Comparison of ENCODE assay signal across 1 cellular context in the genomic region with DNA sequence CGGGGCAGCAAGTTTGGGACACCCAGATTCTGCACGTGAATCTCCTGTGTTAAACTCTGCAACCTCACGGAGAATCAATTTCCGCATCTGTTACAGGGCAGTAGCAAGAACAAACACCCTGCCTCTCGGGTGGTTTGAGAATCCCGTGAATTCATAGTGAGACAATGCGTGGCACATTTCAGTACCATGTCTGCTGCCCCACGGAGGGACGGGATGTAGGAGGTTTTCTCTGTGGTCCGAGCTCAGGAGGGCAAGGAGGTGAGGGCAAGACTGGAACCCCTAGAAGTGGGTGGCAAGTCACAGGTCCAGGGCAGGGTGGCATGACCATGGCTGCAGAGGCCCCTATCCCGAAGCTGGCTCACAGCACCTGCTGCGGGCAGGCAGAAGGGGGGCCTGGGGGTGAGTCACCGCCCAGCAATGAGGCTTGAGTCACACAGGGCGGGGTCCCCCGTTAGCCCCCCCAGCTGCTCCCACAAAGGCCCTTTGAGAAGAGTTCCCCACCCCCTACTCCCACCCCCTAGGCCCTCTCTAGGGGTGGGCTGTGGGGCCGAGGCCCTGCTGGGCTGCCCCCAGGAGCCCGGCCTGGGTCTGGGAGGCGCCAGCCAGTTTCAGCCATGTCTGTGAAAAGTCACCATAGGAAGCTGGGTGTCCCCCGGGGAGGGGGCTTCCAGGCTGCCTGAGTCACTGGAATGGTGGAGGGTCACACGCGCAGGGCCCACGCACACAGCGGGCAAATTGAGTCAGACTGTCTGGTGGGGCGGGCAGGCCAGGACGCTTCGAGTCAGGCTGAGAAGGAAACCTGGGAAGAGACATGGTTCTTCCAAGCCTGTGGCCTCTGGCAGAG.
TF ChIP-seq lines count a peak whose summit lies in the region.

No MANE protein-coding gene starts in this region.

TF ChIP-seq in HEK293, 187 proteins besides CTCF, POLR2A, EP300 and RAD21 (continued from another document and continues in another):
- TF ChIP-seq, protein P1, sequence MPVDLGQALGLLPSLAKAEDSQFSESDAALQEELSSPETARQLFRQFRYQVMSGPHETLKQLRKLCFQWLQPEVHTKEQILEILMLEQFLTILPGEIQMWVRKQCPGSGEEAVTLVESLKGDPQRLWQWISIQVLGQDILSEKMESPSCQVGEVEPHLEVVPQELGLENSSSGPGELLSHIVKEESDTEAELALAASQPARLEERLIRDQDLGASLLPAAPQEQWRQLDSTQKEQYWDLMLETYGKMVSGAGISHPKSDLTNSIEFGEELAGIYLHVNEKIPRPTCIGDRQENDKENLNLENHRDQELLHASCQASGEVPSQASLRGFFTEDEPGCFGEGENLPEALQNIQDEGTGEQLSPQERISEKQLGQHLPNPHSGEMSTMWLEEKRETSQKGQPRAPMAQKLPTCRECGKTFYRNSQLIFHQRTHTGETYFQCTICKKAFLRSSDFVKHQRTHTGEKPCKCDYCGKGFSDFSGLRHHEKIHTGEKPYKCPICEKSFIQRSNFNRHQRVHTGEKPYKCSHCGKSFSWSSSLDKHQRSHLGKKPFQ (tag by site-specific recombination; IDR thresholded peaks at IDR 0.05): no peak
- no peak for TF ChIP-seq ZNF555 (tag by site-specific recombination; conservative IDR thresholded peaks at IDR 0.05)
- TF ChIP-seq ZFP69B (tag by site-specific recombination; IDR thresholded peaks at IDR 0.05): peak; percentile 58; the same call in 1 of the 2 replicates
- no peak for TF ChIP-seq ZNF416 (tag by site-specific recombination; IDR thresholded peaks at IDR 0.05)
- TF ChIP-seq ZNF664 (tag by site-specific recombination; IDR thresholded peaks at IDR 0.05): no peak
- TF ChIP-seq ZNF623 (tag by site-specific recombination; IDR thresholded peaks at IDR 0.05): no peak; the same call in 1 of the 2 replicates
- no peak for TF ChIP-seq ZNF324 (tag by site-specific recombination; IDR thresholded peaks at IDR 0.05)
- TF ChIP-seq GLIS1 (tag by site-specific recombination; IDR thresholded peaks at IDR 0.05): peak; percentile 95
- no peak for TF ChIP-seq BCL11A (tag by site-specific recombination; IDR thresholded peaks at IDR 0.05; ENCODE audit: low read depth)
- no peak for TF ChIP-seq ZNF768 (tag by site-specific recombination; IDR thresholded peaks at IDR 0.05)
- TF ChIP-seq ZNF548 (tag by site-specific recombination; IDR thresholded peaks at IDR 0.05): no peak
- TF ChIP-seq, protein P2, sequence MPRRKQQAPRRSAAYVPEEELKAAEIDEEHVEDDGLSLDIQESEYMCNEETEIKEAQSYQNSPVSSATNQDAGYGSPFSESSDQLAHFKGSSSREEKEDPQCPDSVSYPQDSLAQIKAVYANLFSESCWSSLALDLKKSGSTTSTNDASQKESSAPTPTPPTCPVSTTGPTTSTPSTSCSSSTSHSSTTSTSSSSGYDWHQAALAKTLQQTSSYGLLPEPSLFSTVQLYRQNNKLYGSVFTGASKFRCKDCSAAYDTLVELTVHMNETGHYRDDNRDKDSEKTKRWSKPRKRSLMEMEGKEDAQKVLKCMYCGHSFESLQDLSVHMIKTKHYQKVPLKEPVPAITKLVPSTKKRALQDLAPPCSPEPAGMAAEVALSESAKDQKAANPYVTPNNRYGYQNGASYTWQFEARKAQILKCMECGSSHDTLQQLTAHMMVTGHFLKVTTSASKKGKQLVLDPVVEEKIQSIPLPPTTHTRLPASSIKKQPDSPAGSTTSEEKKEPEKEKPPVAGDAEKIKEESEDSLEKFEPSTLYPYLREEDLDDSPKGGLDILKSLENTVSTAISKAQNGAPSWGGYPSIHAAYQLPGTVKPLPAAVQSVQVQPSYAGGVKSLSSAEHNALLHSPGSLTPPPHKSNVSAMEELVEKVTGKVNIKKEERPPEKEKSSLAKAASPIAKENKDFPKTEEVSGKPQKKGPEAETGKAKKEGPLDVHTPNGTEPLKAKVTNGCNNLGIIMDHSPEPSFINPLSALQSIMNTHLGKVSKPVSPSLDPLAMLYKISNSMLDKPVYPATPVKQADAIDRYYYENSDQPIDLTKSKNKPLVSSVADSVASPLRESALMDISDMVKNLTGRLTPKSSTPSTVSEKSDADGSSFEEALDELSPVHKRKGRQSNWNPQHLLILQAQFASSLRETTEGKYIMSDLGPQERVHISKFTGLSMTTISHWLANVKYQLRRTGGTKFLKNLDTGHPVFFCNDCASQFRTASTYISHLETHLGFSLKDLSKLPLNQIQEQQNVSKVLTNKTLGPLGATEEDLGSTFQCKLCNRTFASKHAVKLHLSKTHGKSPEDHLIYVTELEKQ (tag by site-specific recombination; IDR thresholded peaks at IDR 0.05; ENCODE audit: borderline replicate concordance): no peak
- no peak for TF ChIP-seq ZNF791 (tag by site-specific recombination; IDR thresholded peaks at IDR 0.05)
- no peak for TF ChIP-seq ZNF670 (tag by site-specific recombination; IDR thresholded peaks at IDR 0.05; ENCODE audit: low read depth)
- no peak for TF ChIP-seq FEZF1 (tag by site-specific recombination; IDR thresholded peaks at IDR 0.05)
- TF ChIP-seq ZNF211 (tag by site-specific recombination; IDR thresholded peaks at IDR 0.05; ENCODE audit: low read depth): no peak
- no peak for TF ChIP-seq ZNF214 (tag by site-specific recombination; IDR thresholded peaks at IDR 0.05; ENCODE audit: borderline replicate concordance)
- TF ChIP-seq, protein P3, sequence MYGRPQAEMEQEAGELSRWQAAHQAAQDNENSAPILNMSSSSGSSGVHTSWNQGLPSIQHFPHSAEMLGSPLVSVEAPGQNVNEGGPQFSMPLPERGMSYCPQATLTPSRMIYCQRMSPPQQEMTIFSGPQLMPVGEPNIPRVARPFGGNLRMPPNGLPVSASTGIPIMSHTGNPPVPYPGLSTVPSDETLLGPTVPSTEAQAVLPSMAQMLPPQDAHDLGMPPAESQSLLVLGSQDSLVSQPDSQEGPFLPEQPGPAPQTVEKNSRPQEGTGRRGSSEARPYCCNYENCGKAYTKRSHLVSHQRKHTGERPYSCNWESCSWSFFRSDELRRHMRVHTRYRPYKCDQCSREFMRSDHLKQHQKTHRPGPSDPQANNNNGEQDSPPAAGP (tag by site-specific recombination; IDR thresholded peaks at IDR 0.05): peak; percentile 96
- TF ChIP-seq, protein P4, sequence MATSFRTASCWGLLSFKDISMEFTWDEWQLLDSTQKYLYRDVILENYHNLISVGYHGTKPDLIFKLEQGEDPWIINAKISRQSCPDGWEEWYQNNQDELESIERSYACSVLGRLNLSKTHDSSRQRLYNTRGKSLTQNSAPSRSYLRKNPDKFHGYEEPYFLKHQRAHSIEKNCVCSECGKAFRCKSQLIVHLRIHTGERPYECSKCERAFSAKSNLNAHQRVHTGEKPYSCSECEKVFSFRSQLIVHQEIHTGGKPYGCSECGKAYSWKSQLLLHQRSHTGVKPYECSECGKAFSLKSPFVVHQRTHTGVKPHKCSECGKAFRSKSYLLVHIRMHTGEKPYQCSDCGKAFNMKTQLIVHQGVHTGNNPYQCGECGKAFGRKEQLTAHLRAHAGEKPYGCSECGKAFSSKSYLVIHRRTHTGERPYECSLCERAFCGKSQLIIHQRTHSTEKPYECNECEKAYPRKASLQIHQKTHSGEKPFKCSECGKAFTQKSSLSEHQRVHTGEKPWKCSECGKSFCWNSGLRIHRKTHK (tag by site-specific recombination; IDR thresholded peaks at IDR 0.05): no peak
- TF ChIP-seq ZNF521 (tag by site-specific recombination; IDR thresholded peaks at IDR 0.05): no peak
- peak; percentile 64 for TF ChIP-seq KLF8 (tag by site-specific recombination; IDR thresholded peaks at IDR 0.05)
- no peak for TF ChIP-seq ZNF391 (tag by site-specific recombination; IDR thresholded peaks at IDR 0.05; ENCODE audit: borderline replicate concordance, low read depth)
- TF ChIP-seq ZNF423 (tag by site-specific recombination; IDR thresholded peaks at IDR 0.05): no peak
- TF ChIP-seq ZNF621 (tag by site-specific recombination; IDR thresholded peaks at IDR 0.05): no peak
- no peak for TF ChIP-seq OVOL3 (tag by site-specific recombination; IDR thresholded peaks at IDR 0.05)
- TF ChIP-seq YY2 (tag by site-specific recombination; IDR thresholded peaks at IDR 0.05): no peak
- peak; percentile 87 for TF ChIP-seq ZNF335 (tag by site-specific recombination; conservative IDR thresholded peaks at IDR 0.05)
- no peak for TF ChIP-seq ZNF174 (tag by site-specific recombination; IDR thresholded peaks at IDR 0.05)
- TF ChIP-seq ZNF530 (tag by site-specific recombination; IDR thresholded peaks at IDR 0.05; ENCODE audit: low read depth): no peak
- TF ChIP-seq ZFP3 (tag by site-specific recombination; IDR thresholded peaks at IDR 0.05; ENCODE audit: low read depth): no peak
- TF ChIP-seq ZNF785 (tag by site-specific recombination; IDR thresholded peaks at IDR 0.05): 0 out of 2 replicates have a peak, but pooled peaks have one; percentile 15
- peak; percentile 82 for TF ChIP-seq SCRT2 (tag by site-specific recombination; IDR thresholded peaks at IDR 0.05)
- TF ChIP-seq, protein P5, sequence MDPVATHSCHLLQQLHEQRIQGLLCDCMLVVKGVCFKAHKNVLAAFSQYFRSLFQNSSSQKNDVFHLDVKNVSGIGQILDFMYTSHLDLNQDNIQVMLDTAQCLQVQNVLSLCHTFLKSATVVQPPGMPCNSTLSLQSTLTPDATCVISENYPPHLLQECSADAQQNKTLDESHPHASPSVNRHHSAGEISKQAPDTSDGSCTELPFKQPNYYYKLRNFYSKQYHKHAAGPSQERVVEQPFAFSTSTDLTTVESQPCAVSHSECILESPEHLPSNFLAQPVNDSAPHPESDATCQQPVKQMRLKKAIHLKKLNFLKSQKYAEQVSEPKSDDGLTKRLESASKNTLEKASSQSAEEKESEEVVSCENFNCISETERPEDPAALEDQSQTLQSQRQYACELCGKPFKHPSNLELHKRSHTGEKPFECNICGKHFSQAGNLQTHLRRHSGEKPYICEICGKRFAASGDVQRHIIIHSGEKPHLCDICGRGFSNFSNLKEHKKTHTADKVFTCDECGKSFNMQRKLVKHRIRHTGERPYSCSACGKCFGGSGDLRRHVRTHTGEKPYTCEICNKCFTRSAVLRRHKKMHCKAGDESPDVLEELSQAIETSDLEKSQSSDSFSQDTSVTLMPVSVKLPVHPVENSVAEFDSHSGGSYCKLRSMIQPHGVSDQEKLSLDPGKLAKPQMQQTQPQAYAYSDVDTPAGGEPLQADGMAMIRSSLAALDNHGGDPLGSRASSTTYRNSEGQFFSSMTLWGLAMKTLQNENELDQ (tag by site-specific recombination; IDR thresholded peaks at IDR 0.05; ENCODE audit: low read depth): no peak
- TF ChIP-seq ZNF433 (tag by site-specific recombination; IDR thresholded peaks at IDR 0.05; ENCODE audit: low read depth): no peak
- TF ChIP-seq, protein P6, sequence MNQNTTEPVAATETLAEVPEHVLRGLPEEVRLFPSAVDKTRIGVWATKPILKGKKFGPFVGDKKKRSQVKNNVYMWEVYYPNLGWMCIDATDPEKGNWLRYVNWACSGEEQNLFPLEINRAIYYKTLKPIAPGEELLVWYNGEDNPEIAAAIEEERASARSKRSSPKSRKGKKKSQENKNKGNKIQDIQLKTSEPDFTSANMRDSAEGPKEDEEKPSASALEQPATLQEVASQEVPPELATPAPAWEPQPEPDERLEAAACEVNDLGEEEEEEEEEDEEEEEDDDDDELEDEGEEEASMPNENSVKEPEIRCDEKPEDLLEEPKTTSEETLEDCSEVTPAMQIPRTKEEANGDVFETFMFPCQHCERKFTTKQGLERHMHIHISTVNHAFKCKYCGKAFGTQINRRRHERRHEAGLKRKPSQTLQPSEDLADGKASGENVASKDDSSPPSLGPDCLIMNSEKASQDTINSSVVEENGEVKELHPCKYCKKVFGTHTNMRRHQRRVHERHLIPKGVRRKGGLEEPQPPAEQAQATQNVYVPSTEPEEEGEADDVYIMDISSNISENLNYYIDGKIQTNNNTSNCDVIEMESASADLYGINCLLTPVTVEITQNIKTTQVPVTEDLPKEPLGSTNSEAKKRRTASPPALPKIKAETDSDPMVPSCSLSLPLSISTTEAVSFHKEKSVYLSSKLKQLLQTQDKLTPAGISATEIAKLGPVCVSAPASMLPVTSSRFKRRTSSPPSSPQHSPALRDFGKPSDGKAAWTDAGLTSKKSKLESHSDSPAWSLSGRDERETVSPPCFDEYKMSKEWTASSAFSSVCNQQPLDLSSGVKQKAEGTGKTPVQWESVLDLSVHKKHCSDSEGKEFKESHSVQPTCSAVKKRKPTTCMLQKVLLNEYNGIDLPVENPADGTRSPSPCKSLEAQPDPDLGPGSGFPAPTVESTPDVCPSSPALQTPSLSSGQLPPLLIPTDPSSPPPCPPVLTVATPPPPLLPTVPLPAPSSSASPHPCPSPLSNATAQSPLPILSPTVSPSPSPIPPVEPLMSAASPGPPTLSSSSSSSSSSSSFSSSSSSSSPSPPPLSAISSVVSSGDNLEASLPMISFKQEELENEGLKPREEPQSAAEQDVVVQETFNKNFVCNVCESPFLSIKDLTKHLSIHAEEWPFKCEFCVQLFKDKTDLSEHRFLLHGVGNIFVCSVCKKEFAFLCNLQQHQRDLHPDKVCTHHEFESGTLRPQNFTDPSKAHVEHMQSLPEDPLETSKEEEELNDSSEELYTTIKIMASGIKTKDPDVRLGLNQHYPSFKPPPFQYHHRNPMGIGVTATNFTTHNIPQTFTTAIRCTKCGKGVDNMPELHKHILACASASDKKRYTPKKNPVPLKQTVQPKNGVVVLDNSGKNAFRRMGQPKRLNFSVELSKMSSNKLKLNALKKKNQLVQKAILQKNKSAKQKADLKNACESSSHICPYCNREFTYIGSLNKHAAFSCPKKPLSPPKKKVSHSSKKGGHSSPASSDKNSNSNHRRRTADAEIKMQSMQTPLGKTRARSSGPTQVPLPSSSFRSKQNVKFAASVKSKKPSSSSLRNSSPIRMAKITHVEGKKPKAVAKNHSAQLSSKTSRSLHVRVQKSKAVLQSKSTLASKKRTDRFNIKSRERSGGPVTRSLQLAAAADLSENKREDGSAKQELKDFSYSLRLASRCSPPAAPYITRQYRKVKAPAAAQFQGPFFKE (tag by site-specific recombination; IDR thresholded peaks at IDR 0.05; ENCODE audit: borderline replicate concordance): no peak
- TF ChIP-seq ZNF311 (tag by site-specific recombination; IDR thresholded peaks at IDR 0.05; ENCODE audit: borderline replicate concordance): no peak
- no peak for TF ChIP-seq ZFP41 (tag by site-specific recombination; IDR thresholded peaks at IDR 0.05; ENCODE audit: borderline replicate concordance)
- TF ChIP-seq HOXC10 (CRISPR knock-in tag; IDR thresholded peaks at IDR 0.05): no peak
- TF ChIP-seq, protein P7, sequence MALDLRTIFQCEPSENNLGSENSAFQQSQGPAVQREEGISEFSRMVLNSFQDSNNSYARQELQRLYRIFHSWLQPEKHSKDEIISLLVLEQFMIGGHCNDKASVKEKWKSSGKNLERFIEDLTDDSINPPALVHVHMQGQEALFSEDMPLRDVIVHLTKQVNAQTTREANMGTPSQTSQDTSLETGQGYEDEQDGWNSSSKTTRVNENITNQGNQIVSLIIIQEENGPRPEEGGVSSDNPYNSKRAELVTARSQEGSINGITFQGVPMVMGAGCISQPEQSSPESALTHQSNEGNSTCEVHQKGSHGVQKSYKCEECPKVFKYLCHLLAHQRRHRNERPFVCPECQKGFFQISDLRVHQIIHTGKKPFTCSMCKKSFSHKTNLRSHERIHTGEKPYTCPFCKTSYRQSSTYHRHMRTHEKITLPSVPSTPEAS (tag by site-specific recombination; IDR thresholded peaks at IDR 0.05): no peak
- TF ChIP-seq ZFP37 (tag by site-specific recombination; IDR thresholded peaks at IDR 0.05): no peak
- TF ChIP-seq MEIS1 (CRISPR knock-in tag; IDR thresholded peaks at IDR 0.05; ENCODE audit: borderline replicate concordance): no peak
